In genomic region chr5:138574744-138575193, GRCh38 we compare ENCODE assay signal across 1 cellular context.
TF ChIP-seq lines count a peak whose summit lies in the region.

No MANE protein-coding gene starts in this region.

TF ChIP-seq in K562, 482 proteins besides CTCF, POLR2A, EP300 and RAD21 (continues in another document):
- TF ChIP-seq PRDM10 (IDR thresholded peaks at IDR 0.05; ENCODE audit: partially characterized antibody) (no peak), CREB3L1 (IDR thresholded peaks at IDR 0.05; ENCODE audit: borderline replicate concordance, low read depth) (no peak), ADNP (tag; IDR thresholded peaks at IDR 0.05) (no peak), ZNF780A (CRISPR knock-in tag; IDR thresholded peaks at IDR 0.05) (no peak), ZNF263 (CRISPR knock-in tag; IDR thresholded peaks at IDR 0.05; ENCODE audit: borderline replicate concordance) (0 out of 2 replicates have a peak, but pooled peaks have one; percentile 50), ZNF253 (CRISPR knock-in tag; conservative IDR thresholded peaks at IDR 0.05) (no peak), TRIM24 (IDR thresholded peaks at IDR 0.05) (no peak), CBFB (CRISPR knock-in tag; IDR thresholded peaks at IDR 0.05) (no peak), NFRKB (IDR thresholded peaks at IDR 0.05; ENCODE audit: low read depth) (peak; percentile 94; the same call in 1 of the 2 replicates), HNRNPL (IDR thresholded peaks at IDR 0.05; ENCODE audit: low read depth, low read length) (no peak), CHD1 (IDR thresholded peaks at IDR 0.05; ENCODE audit: low read length) (peak; percentile 96), SNAPC5 (CRISPR knock-in tag; IDR thresholded peaks at IDR 0.05) (no peak), HIVEP1 (CRISPR knock-in tag; IDR thresholded peaks at IDR 0.05) (no peak), POLR3A (IDR thresholded peaks at IDR 0.05; ENCODE audit: borderline replicate concordance, extremely low read depth, insufficient read depth, insufficient read length) (no peak), SIN3B (IDR thresholded peaks at IDR 0.05; ENCODE audit: low read depth) (no peak), RBM15 (IDR thresholded peaks at IDR 0.05; ENCODE audit: insufficient read depth, low read length) (no peak), ASH1L (IDR thresholded peaks at IDR 0.05; ENCODE audit: borderline replicate concordance, low read depth, partially characterized antibody) (no peak), ZBTB43 (CRISPR knock-in tag; IDR thresholded peaks at IDR 0.05) (no peak), ZNF644 (tag; IDR thresholded peaks at IDR 0.05; ENCODE audit: low read depth) (0 out of 2 replicates have a peak, but pooled peaks have one; percentile 71), CREB1 (IDR thresholded peaks at IDR 0.05) (no peak), CREB1 (CRISPR knock-in tag; IDR thresholded peaks at IDR 0.05) (no peak), ZNF316 (IDR thresholded peaks at IDR 0.05) (peak; percentile 52; the same call in 1 of the 2 replicates), ZNF79 (CRISPR knock-in tag; IDR thresholded peaks at IDR 0.05; ENCODE audit: low read depth) (no peak), CSDE1 (IDR thresholded peaks at IDR 0.05) (no peak), CREBBP (IDR thresholded peaks at IDR 0.05; ENCODE audit: low read depth, low read length) (no peak), GTF2B (IDR thresholded peaks at IDR 0.05; ENCODE audit: extremely low read depth, insufficient read length) (no peak), ZNF561 (CRISPR knock-in tag; conservative IDR thresholded peaks at IDR 0.05) (no peak), CBFA2T2 (conservative IDR thresholded peaks at IDR 0.05) (no peak), DACH1 (IDR thresholded peaks at IDR 0.05; ENCODE audit: partially characterized antibody) (no peak), NFE2 (IDR thresholded peaks at IDR 0.05; ENCODE audit: low read depth) (peak; percentile 68), ZNF217 (CRISPR knock-in tag; IDR thresholded peaks at IDR 0.05) (no peak), ZNF507 (tag; conservative IDR thresholded peaks at IDR 0.05) (no peak), BHLHE40 (IDR thresholded peaks at IDR 0.05; ENCODE audit: low read length) (no peak)
- TF ChIP-seq, protein P1, sequence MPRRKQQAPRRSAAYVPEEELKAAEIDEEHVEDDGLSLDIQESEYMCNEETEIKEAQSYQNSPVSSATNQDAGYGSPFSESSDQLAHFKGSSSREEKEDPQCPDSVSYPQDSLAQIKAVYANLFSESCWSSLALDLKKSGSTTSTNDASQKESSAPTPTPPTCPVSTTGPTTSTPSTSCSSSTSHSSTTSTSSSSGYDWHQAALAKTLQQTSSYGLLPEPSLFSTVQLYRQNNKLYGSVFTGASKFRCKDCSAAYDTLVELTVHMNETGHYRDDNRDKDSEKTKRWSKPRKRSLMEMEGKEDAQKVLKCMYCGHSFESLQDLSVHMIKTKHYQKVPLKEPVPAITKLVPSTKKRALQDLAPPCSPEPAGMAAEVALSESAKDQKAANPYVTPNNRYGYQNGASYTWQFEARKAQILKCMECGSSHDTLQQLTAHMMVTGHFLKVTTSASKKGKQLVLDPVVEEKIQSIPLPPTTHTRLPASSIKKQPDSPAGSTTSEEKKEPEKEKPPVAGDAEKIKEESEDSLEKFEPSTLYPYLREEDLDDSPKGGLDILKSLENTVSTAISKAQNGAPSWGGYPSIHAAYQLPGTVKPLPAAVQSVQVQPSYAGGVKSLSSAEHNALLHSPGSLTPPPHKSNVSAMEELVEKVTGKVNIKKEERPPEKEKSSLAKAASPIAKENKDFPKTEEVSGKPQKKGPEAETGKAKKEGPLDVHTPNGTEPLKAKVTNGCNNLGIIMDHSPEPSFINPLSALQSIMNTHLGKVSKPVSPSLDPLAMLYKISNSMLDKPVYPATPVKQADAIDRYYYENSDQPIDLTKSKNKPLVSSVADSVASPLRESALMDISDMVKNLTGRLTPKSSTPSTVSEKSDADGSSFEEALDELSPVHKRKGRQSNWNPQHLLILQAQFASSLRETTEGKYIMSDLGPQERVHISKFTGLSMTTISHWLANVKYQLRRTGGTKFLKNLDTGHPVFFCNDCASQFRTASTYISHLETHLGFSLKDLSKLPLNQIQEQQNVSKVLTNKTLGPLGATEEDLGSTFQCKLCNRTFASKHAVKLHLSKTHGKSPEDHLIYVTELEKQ (CRISPR knock-in tag; IDR thresholded peaks at IDR 0.05) = no peak
- TF ChIP-seq, protein P2, sequence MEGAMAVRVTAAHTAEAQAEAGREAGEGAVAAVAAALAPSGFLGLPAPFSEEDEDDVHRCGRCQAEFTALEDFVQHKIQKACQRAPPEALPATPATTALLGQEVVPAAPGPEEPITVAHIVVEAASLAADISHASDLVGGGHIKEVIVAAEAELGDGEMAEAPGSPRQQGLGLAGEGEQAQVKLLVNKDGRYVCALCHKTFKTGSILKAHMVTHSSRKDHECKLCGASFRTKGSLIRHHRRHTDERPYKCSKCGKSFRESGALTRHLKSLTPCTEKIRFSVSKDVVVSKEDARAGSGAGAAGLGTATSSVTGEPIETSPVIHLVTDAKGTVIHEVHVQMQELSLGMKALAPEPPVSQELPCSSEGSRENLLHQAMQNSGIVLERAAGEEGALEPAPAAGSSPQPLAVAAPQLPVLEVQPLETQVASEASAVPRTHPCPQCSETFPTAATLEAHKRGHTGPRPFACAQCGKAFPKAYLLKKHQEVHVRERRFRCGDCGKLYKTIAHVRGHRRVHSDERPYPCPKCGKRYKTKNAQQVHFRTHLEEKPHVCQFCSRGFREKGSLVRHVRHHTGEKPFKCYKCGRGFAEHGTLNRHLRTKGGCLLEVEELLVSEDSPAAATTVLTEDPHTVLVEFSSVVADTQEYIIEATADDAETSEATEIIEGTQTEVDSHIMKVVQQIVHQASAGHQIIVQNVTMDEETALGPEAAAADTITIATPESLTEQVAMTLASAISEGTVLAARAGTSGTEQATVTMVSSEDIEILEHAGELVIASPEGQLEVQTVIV (CRISPR knock-in tag; IDR thresholded peaks at IDR 0.05; ENCODE audit: borderline replicate concordance) = no peak
- TF ChIP-seq, protein P3, sequence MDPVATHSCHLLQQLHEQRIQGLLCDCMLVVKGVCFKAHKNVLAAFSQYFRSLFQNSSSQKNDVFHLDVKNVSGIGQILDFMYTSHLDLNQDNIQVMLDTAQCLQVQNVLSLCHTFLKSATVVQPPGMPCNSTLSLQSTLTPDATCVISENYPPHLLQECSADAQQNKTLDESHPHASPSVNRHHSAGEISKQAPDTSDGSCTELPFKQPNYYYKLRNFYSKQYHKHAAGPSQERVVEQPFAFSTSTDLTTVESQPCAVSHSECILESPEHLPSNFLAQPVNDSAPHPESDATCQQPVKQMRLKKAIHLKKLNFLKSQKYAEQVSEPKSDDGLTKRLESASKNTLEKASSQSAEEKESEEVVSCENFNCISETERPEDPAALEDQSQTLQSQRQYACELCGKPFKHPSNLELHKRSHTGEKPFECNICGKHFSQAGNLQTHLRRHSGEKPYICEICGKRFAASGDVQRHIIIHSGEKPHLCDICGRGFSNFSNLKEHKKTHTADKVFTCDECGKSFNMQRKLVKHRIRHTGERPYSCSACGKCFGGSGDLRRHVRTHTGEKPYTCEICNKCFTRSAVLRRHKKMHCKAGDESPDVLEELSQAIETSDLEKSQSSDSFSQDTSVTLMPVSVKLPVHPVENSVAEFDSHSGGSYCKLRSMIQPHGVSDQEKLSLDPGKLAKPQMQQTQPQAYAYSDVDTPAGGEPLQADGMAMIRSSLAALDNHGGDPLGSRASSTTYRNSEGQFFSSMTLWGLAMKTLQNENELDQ (CRISPR knock-in tag; IDR thresholded peaks at IDR 0.05; ENCODE audit: borderline replicate concordance) = 0 out of 2 replicates have a peak, but pooled peaks have one; percentile 33
